11 cellular contexts compared by ENCODE assay signal in genomic region chr21:31133243-31133830, GRCh38.
DNase-seq lines count a peak whose midpoint lies in the region; ATAC-seq and TF ChIP-seq lines count a peak whose summit lies in the region.
"Had no signal": no experiment of that assay in that cellular context is flagged by ENCODE, and none has a peak within 500 bp of the region (broad histone marks: within the 10 kb centered on the region; RNA-seq: fewer than 3 reads in every experiment).

No MANE protein-coding gene starts in this region.

- 82 to 90% (median 88%) methylated on average over 7 of the region's 7 CpGs for WGBS in heart left ventricle, 4 donors

- DNase-seq in activated CD4-positive, alpha-beta T cell treated with anti-CD3 and anti-CD28 coated beads, Interleukin-2, amount 10 ng/mL, durations not matched to agents 24 days and 14 days = peak; percentile 82
- no peak for DNase-seq in activated CD4-positive, alpha-beta T cell treated with anti-CD3 and anti-CD28 coated beads, Interleukin-2, amount 50 U/mL, for 1 hour
- DNase-seq in activated CD8-positive, alpha-beta T cell treated with anti-CD3 and anti-CD28 coated beads for 36 hours = peak; percentile 23
- DNase-seq in natural killer cell (no peak), midbrain (lab: John Stamatoyannopoulos, UW) (no peak), DMS53 treated with DMSO at 0.1 percent for 48 hours (lab: John Stamatoyannopoulos, UW; ENCODE audit: unreplicated experiment) (no peak), heart left ventricle (no peak)
- DNase-seq: DMS53, NCI-H1436, NCI-H524 had no signal

- peaks cover 62% of the 10 kb centered on the region for H3K4me1 Mint-ChIP-seq in activated CD4-positive, alpha-beta T cell treated with anti-CD3 and anti-CD28 coated beads, Interleukin-2, amount 10 ng/mL, durations not matched to agents 24 days and 14 days
- peaks cover 54% of the 10 kb centered on the region for H3K4me1 Mint-ChIP-seq in activated CD8-positive, alpha-beta T cell treated with anti-CD3 and anti-CD28 coated beads for 36 hours (ENCODE audit: low read depth)
- peaks cover 30 to 34% of the 10 kb centered on the region in 2 donors for H3K4me1 Mint-ChIP-seq in natural killer cell

- H3K4me3 Mint-ChIP-seq in activated CD4-positive, alpha-beta T cell treated with anti-CD3 and anti-CD28 coated beads, Interleukin-2, amount 10 ng/mL, durations not matched to agents 24 days and 14 days = peak overlapping the region; percentile 76
- H3K4me3 Mint-ChIP-seq in activated CD8-positive, alpha-beta T cell treated with anti-CD3 and anti-CD28 coated beads for 36 hours = peak overlapping the region; percentile 16
- H3K4me3 Mint-ChIP-seq in natural killer cell = peak overlapping the region; percentile 78

- no peak for TF ChIP-seq CTCF in activated CD8-positive, alpha-beta T cell treated with anti-CD3 and anti-CD28 coated beads for 36 hours (IDR thresholded peaks at IDR 0.05)
- TF ChIP-seq CTCF in natural killer cell (IDR thresholded peaks at IDR 0.05) (no peak), heart left ventricle (IDR thresholded peaks at IDR 0.05) (no peak)

- no peaks in the 10 kb centered on the region for H3K9me3 ChIP-seq in heart left ventricle

- peaks cover 0 to 16% (median 0%) of the 10 kb centered on the region in 12 donors for H3K4me1 ChIP-seq in heart left ventricle

- TF ChIP-seq POLR2A in heart left ventricle (IDR thresholded peaks at IDR 0.05) = no peak

- intact Hi-C loops in activated CD4-positive, alpha-beta T cell treated with anti-CD3 and anti-CD28 coated beads, Interleukin-2, amount 10 ng/mL, durations not matched to agents 24 days and 14 days (cut with micrococcal nuclease) = loop anchor here (1.0 to 5.0 kb wide), 6 partner anchors 28 to 599 kb away; partner anchors contain the start of gene SCAF4
- intact Hi-C loops in activated CD8-positive, alpha-beta T cell treated with anti-CD3 and anti-CD28 coated beads for 36 hours (cut with micrococcal nuclease) = loop anchor here (5.0 kb wide), 1 partner anchor 49 kb away; no protein-coding TSS in a partner anchor
- intact Hi-C loops in natural killer cell (cut with micrococcal nuclease) = no loop called here
- intact Hi-C loops in heart left ventricle (cut with DNase I) = no loop called here

- H3K27me3 ChIP-seq in heart left ventricle = no peaks in the 10 kb centered on the region

- H3K36me3 Mint-ChIP-seq in activated CD4-positive, alpha-beta T cell treated with anti-CD3 and anti-CD28 coated beads, Interleukin-2, amount 10 ng/mL, durations not matched to agents 24 days and 14 days (ENCODE audit: low read depth) = peaks cover 91% of the 10 kb centered on the region
- H3K36me3 Mint-ChIP-seq in activated CD8-positive, alpha-beta T cell treated with anti-CD3 and anti-CD28 coated beads for 36 hours (ENCODE audit: low read depth) = peaks cover 83% of the 10 kb centered on the region
- H3K36me3 Mint-ChIP-seq in natural killer cell = no peaks in the 10 kb centered on the region

- ATAC-seq in GM21737 (IDR thresholded peaks at IDR 0.05; ENCODE audit: unreplicated experiment) (peak; percentile 6), natural killer cell (peak in 2 of 3 donors; percentile 15 to 29), heart left ventricle (no peak)
- peak; percentile 50 for ATAC-seq in activated CD8-positive, alpha-beta T cell treated with anti-CD3 and anti-CD28 coated beads for 36 hours

- H3K27ac Mint-ChIP-seq in activated CD4-positive, alpha-beta T cell treated with anti-CD3 and anti-CD28 coated beads, Interleukin-2, amount 10 ng/mL, durations not matched to agents 24 days and 14 days = peak overlapping the region; percentile 98
- H3K27ac Mint-ChIP-seq in activated CD8-positive, alpha-beta T cell treated with anti-CD3 and anti-CD28 coated beads for 36 hours = peak overlapping the region; percentile 78
- H3K27ac Mint-ChIP-seq in natural killer cell = peak overlapping the region in 1 of 2 donors; percentile 63

- no peak overlapping the region for H3K4me3 ChIP-seq in heart left ventricle

- POLR2A ChIA-PET in activated CD8-positive, alpha-beta T cell treated with anti-CD3 and anti-CD28 coated beads for 36 hours (lab: Charles Lee) = interaction anchor here (0.8 to 1.9 kb wide), 7 partner anchors 13 to 49 kb away, joined by 3 to 7 read pairs (median 5); no protein-coding TSS in a partner anchor

- CTCF ChIA-PET in activated CD8-positive, alpha-beta T cell treated with anti-CD3 and anti-CD28 coated beads for 36 hours (lab: Charles Lee) = interaction anchor here (0.8 to 1.5 kb wide), 3 partner anchors 47 to 426 kb away, joined by 3 to 7 read pairs (median 6); no protein-coding TSS in a partner anchor

- no peak overlapping the region for H3K27ac ChIP-seq in heart left ventricle

- H3K27me3 Mint-ChIP-seq in activated CD4-positive, alpha-beta T cell treated with anti-CD3 and anti-CD28 coated beads, Interleukin-2, amount 10 ng/mL, durations not matched to agents 24 days and 14 days = no peaks in the 10 kb centered on the region
- no peaks in the 10 kb centered on the region for H3K27me3 Mint-ChIP-seq in activated CD8-positive, alpha-beta T cell treated with anti-CD3 and anti-CD28 coated beads for 36 hours
- peaks cover 50 to 56% of the 10 kb centered on the region in 2 donors for H3K27me3 Mint-ChIP-seq in natural killer cell (ENCODE audit: low read depth in 2 of 2)

- peaks cover 6% of the 10 kb centered on the region for H3K9me3 Mint-ChIP-seq in activated CD4-positive, alpha-beta T cell treated with anti-CD3 and anti-CD28 coated beads, Interleukin-2, amount 10 ng/mL, durations not matched to agents 24 days and 14 days
- H3K9me3 Mint-ChIP-seq in activated CD8-positive, alpha-beta T cell treated with anti-CD3 and anti-CD28 coated beads for 36 hours = no peaks in the 10 kb centered on the region
- no peaks in the 10 kb centered on the region for H3K9me3 Mint-ChIP-seq in natural killer cell

- H3K36me3 ChIP-seq in heart left ventricle = peaks cover 0 to 6% (median 0%) of the 10 kb centered on the region in 9 donors

Comparison
In these comparisons a context has a peak if more than half of its experiments do, and no peak if none do; other contexts are left out.
1. DNase-seq: peak in activated CD4-positive, alpha-beta T cell treated with anti-CD3 and anti-CD28 coated beads, Interleukin-2, amount 10 ng/mL, durations not matched to agents 24 days and 14 days (single experiment) and activated CD8-positive, alpha-beta T cell treated with anti-CD3 and anti-CD28 coated beads for 36 hours (single experiment); none in activated CD4-positive, alpha-beta T cell treated with anti-CD3 and anti-CD28 coated beads, Interleukin-2, amount 50 U/mL, for 1 hour (single experiment), natural killer cell (single experiment), midbrain (single experiment), DMS53 treated with DMSO at 0.1 percent for 48 hours (single experiment) and heart left ventricle (0 of 5).
2. H3K4me3 Mint-ChIP-seq: peak in every context shown above with its lines; median percentile 78 in natural killer cell; 76 in activated CD4-positive, alpha-beta T cell treated with anti-CD3 and anti-CD28 coated beads, Interleukin-2, amount 10 ng/mL, durations not matched to agents 24 days and 14 days; 16 in activated CD8-positive, alpha-beta T cell treated with anti-CD3 and anti-CD28 coated beads for 36 hours.
3. ATAC-seq: peak in GM21737 (single experiment), activated CD8-positive, alpha-beta T cell treated with anti-CD3 and anti-CD28 coated beads for 36 hours (single experiment) and natural killer cell (2 of 3); none in heart left ventricle (0 of 4).
4. intact Hi-C loops: an anchor here in activated CD4-positive, alpha-beta T cell treated with anti-CD3 and anti-CD28 coated beads, Interleukin-2, amount 10 ng/mL, durations not matched to agents 24 days and 14 days (1.0 to 5.0 kb wide) and activated CD8-positive, alpha-beta T cell treated with anti-CD3 and anti-CD28 coated beads for 36 hours (5.0 kb wide); none called in natural killer cell and heart left ventricle.